In the genomic region with DNA sequence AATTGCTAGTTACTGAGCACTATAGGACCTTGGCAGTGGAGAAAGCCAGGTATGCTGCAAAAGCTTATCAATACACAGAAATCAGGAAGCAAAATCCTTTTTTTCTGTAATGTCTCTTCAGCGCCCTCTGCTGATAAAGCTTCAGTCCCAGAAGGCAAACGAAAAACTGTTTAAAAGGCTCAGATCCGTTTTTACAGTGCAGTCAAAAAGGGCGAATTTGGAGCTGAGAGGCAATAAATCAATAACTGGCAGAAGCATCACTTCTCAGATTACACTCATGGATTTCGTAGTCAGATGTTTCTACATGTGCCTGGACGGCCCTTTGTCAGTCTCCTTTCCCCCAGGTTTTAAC, we compare ENCODE assay signal across 1 cellular context.
A peak's percentile ranks its signal among the peaks of the same experiment; 100 is the strongest.
TF ChIP-seq lines count a peak whose summit lies in the region.

No MANE protein-coding gene starts in this region.

TF ChIP-seq in HepG2, 621 proteins besides CTCF, POLR2A, EP300 and RAD21 (continued from another document and continues in another):
- TF ChIP-seq, protein P1, sequence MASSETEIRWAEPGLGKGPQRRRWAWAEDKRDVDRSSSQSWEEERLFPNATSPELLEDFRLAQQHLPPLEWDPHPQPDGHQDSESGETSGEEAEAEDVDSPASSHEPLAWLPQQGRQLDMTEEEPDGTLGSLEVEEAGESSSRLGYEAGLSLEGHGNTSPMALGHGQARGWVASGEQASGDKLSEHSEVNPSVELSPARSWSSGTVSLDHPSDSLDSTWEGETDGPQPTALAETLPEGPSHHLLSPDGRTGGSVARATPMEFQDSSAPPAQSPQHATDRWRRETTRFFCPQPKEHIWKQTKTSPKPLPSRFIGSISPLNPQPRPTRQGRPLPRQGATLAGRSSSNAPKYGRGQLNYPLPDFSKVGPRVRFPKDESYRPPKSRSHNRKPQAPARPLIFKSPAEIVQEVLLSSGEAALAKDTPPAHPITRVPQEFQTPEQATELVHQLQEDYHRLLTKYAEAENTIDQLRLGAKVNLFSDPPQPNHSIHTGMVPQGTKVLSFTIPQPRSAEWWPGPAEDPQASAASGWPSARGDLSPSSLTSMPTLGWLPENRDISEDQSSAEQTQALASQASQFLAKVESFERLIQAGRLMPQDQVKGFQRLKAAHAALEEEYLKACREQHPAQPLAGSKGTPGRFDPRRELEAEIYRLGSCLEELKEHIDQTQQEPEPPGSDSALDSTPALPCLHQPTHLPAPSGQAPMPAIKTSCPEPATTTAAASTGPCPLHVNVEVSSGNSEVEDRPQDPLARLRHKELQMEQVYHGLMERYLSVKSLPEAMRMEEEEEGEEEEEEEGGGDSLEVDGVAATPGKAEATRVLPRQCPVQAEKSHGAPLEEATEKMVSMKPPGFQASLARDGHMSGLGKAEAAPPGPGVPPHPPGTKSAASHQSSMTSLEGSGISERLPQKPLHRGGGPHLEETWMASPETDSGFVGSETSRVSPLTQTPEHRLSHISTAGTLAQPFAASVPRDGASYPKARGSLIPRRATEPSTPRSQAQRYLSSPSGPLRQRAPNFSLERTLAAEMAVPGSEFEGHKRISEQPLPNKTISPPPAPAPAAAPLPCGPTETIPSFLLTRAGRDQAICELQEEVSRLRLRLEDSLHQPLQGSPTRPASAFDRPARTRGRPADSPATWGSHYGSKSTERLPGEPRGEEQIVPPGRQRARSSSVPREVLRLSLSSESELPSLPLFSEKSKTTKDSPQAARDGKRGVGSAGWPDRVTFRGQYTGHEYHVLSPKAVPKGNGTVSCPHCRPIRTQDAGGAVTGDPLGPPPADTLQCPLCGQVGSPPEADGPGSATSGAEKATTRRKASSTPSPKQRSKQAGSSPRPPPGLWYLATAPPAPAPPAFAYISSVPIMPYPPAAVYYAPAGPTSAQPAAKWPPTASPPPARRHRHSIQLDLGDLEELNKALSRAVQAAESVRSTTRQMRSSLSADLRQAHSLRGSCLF (CRISPR knock-in tag; IDR thresholded peaks at IDR 0.05; ENCODE audit: borderline replicate concordance) = no peak
- TF ChIP-seq, protein P2, sequence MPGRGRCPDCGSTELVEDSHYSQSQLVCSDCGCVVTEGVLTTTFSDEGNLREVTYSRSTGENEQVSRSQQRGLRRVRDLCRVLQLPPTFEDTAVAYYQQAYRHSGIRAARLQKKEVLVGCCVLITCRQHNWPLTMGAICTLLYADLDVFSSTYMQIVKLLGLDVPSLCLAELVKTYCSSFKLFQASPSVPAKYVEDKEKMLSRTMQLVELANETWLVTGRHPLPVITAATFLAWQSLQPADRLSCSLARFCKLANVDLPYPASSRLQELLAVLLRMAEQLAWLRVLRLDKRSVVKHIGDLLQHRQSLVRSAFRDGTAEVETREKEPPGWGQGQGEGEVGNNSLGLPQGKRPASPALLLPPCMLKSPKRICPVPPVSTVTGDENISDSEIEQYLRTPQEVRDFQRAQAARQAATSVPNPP (CRISPR knock-in tag; IDR thresholded peaks at IDR 0.05) = no peak
- TF ChIP-seq HMGXB4 (CRISPR knock-in tag; IDR thresholded peaks at IDR 0.05; ENCODE audit: borderline replicate concordance in 1 of 2, low read depth in 1 of 2) (peak in 1 of 2 experiments; percentile 42; a peak in 1 of 4 replicates), MAFK (conservative IDR thresholded peaks at IDR 0.05 in 1 of 2, IDR thresholded peaks at IDR 0.05 in 1 of 2; ENCODE audit: low read length in 2 of 2) (no peak), FOXM1 (CRISPR knock-in tag; IDR thresholded peaks at IDR 0.05) (no peak), TEAD3 (CRISPR knock-in tag; optimal IDR thresholded peaks at IDR 0.05; ENCODE audit: borderline replicate concordance) (peak; percentile 20), ZNF597 (CRISPR knock-in tag; IDR thresholded peaks at IDR 0.05) (no peak), DNMT3B (CRISPR knock-in tag; conservative IDR thresholded peaks at IDR 0.05) (no peak), KAT8 (CRISPR knock-in tag; IDR thresholded peaks at IDR 0.05) (0 out of 2 replicates have a peak, but pooled peaks have one; percentile 25), SALL2 (CRISPR knock-in tag; IDR thresholded peaks at IDR 0.05) (no peak), ZNF12 (CRISPR knock-in tag; IDR thresholded peaks at IDR 0.05) (no peak), ELF4 (CRISPR knock-in tag; IDR thresholded peaks at IDR 0.05; ENCODE audit: borderline replicate concordance) (no peak), ZFP36 (IDR thresholded peaks at IDR 0.05; ENCODE audit: borderline replicate concordance, low read depth, low read length, partially characterized antibody) (no peak), HOXA9 (CRISPR knock-in tag; IDR thresholded peaks at IDR 0.05; ENCODE audit: borderline replicate concordance) (no peak), ZNF431 (CRISPR knock-in tag; IDR thresholded peaks at IDR 0.05; ENCODE audit: borderline replicate concordance, low read depth) (no peak), ZNF776 (CRISPR knock-in tag; IDR thresholded peaks at IDR 0.05) (no peak), RFX5 (IDR thresholded peaks at IDR 0.05; ENCODE audit: low read depth, low read length) (no peak), ZNF18 (CRISPR knock-in tag; IDR thresholded peaks at IDR 0.05; ENCODE audit: insufficient replicate concordance) (no peak), MEF2D (CRISPR knock-in tag; IDR thresholded peaks at IDR 0.05) (no peak), TFDP2 (CRISPR knock-in tag; IDR thresholded peaks at IDR 0.05) (no peak), CEBPB (IDR thresholded peaks at IDR 0.05; ENCODE audit: borderline replicate concordance, low read depth, low read length) (no peak), KDM4B (CRISPR knock-in tag; IDR thresholded peaks at IDR 0.05) (no peak), PHF8 (CRISPR knock-in tag; IDR thresholded peaks at IDR 0.05) (no peak), ELF1 (CRISPR knock-in tag; IDR thresholded peaks at IDR 0.05) (no peak)
- TF ChIP-seq, protein P3, sequence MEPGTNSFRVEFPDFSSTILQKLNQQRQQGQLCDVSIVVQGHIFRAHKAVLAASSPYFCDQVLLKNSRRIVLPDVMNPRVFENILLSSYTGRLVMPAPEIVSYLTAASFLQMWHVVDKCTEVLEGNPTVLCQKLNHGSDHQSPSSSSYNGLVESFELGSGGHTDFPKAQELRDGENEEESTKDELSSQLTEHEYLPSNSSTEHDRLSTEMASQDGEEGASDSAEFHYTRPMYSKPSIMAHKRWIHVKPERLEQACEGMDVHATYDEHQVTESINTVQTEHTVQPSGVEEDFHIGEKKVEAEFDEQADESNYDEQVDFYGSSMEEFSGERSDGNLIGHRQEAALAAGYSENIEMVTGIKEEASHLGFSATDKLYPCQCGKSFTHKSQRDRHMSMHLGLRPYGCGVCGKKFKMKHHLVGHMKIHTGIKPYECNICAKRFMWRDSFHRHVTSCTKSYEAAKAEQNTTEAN (CRISPR knock-in tag; conservative IDR thresholded peaks at IDR 0.05) = no peak
- TF ChIP-seq, protein P4, sequence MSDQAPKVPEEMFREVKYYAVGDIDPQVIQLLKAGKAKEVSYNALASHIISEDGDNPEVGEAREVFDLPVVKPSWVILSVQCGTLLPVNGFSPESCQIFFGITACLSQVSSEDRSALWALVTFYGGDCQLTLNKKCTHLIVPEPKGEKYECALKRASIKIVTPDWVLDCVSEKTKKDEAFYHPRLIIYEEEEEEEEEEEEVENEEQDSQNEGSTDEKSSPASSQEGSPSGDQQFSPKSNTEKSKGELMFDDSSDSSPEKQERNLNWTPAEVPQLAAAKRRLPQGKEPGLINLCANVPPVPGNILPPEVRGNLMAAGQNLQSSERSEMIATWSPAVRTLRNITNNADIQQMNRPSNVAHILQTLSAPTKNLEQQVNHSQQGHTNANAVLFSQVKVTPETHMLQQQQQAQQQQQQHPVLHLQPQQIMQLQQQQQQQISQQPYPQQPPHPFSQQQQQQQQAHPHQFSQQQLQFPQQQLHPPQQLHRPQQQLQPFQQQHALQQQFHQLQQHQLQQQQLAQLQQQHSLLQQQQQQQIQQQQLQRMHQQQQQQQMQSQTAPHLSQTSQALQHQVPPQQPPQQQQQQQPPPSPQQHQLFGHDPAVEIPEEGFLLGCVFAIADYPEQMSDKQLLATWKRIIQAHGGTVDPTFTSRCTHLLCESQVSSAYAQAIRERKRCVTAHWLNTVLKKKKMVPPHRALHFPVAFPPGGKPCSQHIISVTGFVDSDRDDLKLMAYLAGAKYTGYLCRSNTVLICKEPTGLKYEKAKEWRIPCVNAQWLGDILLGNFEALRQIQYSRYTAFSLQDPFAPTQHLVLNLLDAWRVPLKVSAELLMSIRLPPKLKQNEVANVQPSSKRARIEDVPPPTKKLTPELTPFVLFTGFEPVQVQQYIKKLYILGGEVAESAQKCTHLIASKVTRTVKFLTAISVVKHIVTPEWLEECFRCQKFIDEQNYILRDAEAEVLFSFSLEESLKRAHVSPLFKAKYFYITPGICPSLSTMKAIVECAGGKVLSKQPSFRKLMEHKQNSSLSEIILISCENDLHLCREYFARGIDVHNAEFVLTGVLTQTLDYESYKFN (CRISPR knock-in tag; conservative IDR thresholded peaks at IDR 0.05) = no peak
- TF ChIP-seq, protein P5, sequence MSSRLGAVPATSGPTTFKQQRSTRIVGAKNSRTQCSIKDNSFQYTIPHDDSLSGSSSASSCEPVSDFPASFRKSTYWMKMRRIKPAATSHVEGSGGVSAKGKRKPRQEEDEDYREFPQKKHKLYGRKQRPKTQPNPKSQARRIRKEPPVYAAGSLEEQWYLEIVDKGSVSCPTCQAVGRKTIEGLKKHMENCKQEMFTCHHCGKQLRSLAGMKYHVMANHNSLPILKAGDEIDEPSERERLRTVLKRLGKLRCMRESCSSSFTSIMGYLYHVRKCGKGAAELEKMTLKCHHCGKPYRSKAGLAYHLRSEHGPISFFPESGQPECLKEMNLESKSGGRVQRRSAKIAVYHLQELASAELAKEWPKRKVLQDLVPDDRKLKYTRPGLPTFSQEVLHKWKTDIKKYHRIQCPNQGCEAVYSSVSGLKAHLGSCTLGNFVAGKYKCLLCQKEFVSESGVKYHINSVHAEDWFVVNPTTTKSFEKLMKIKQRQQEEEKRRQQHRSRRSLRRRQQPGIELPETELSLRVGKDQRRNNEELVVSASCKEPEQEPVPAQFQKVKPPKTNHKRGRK (CRISPR knock-in tag; IDR thresholded peaks at IDR 0.05) = no peak
- TF ChIP-seq, protein P6, sequence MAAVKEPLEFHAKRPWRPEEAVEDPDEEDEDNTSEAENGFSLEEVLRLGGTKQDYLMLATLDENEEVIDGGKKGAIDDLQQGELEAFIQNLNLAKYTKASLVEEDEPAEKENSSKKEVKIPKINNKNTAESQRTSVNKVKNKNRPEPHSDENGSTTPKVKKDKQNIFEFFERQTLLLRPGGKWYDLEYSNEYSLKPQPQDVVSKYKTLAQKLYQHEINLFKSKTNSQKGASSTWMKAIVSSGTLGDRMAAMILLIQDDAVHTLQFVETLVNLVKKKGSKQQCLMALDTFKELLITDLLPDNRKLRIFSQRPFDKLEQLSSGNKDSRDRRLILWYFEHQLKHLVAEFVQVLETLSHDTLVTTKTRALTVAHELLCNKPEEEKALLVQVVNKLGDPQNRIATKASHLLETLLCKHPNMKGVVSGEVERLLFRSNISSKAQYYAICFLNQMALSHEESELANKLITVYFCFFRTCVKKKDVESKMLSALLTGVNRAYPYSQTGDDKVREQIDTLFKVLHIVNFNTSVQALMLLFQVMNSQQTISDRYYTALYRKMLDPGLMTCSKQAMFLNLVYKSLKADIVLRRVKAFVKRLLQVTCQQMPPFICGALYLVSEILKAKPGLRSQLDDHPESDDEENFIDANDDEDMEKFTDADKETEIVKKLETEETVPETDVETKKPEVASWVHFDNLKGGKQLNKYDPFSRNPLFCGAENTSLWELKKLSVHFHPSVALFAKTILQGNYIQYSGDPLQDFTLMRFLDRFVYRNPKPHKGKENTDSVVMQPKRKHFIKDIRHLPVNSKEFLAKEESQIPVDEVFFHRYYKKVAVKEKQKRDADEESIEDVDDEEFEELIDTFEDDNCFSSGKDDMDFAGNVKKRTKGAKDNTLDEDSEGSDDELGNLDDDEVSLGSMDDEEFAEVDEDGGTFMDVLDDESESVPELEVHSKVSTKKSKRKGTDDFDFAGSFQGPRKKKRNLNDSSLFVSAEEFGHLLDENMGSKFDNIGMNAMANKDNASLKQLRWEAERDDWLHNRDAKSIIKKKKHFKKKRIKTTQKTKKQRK (IDR thresholded peaks at IDR 0.05; ENCODE audit: low read length) = no peak
- TF ChIP-seq, protein P7, sequence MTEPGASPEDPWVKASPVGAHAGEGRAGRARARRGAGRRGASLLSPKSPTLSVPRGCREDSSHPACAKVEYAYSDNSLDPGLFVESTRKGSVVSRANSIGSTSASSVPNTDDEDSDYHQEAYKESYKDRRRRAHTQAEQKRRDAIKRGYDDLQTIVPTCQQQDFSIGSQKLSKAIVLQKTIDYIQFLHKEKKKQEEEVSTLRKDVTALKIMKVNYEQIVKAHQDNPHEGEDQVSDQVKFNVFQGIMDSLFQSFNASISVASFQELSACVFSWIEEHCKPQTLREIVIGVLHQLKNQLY (CRISPR knock-in tag; IDR thresholded peaks at IDR 0.05) = no peak
